ENCODE assay signal across 18 cellular contexts in the genomic region with DNA sequence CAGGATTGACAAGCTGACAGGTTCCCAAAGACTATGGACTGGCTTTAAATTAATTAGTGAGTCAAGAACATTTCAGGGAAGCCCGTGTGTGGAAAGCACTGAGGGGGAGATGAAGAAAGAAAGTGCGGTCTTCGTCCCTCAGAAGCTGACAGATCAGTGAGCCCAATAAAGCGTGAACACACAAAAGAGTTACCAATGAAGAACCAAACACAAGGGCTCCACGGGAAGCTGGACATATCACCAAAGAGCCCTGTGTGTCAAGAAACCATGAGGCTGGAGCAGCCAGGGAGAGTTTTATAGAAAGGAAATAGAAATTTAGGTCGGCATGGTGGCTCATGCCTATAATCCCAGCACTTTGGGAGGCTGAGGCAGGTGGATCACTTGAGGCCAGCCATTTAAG.
DNase-seq lines count a peak whose midpoint lies in the region; ATAC-seq and TF ChIP-seq lines count a peak whose summit lies in the region.
"Had no signal": no experiment of that assay in that cellular context is flagged by ENCODE, and none has a peak within 500 bp of the region (broad histone marks: within the 10 kb centered on the region; RNA-seq: fewer than 3 reads in every experiment).

No MANE protein-coding gene starts in this region.

- H3K36me3 ChIP-seq in heart left ventricle (no peaks in the 10 kb centered on the region), esophagus muscularis mucosa (no peaks in the 10 kb centered on the region)
- H3K36me3 ChIP-seq: BLaER1 treated with 17β-estradiol and CSF1 and Interleukin-3, amounts not matched to agents 10 nM and 100 nM had no signal

- peaks cover 0 to 7% (median 1%) of the 10 kb centered on the region in 12 donors for H3K9me3 ChIP-seq in heart left ventricle
- peaks cover 0 to 3% (median 1%) of the 10 kb centered on the region in 4 donors for H3K9me3 ChIP-seq in esophagus muscularis mucosa

- ATAC-seq in heart left ventricle, result no peak
- ATAC-seq: A549; CD8-positive, alpha-beta T cell; GM12878 had no signal

- intact Hi-C loops in cardiac septum (cut with DNase I) (no loop called here), heart left ventricle (cut with DNase I) (no loop called here), esophagus muscularis mucosa (cut with DNase I) (no loop called here)

- TF ChIP-seq POLR2A in heart left ventricle (IDR thresholded peaks at IDR 0.05) (no peak), esophagus muscularis mucosa (IDR thresholded peaks at IDR 0.05; ENCODE audit: low read depth) (no peak)

- no peak overlapping the region for H3K27ac Mint-ChIP-seq in osteocyte (ENCODE audit: unreplicated experiment)
- H3K27ac Mint-ChIP-seq: B cell; CD4-positive, alpha-beta T cell; CD8-positive, alpha-beta T cell had no signal

- no peak overlapping the region for H3K4me3 Mint-ChIP-seq in osteocyte (ENCODE audit: unreplicated experiment)
- H3K4me3 Mint-ChIP-seq: B cell; CD4-positive, alpha-beta T cell; CD8-positive, alpha-beta T cell had no signal

- WGBS in heart left ventricle, 4 donors, result 91 to 97% (median 95%) methylated on average over 6 of the region's 6 CpGs
- WGBS in esophagus muscularis mucosa, result 95% methylated on average over 6 of the region's 6 CpGs

- TF ChIP-seq CTCF in heart left ventricle (IDR thresholded peaks at IDR 0.05) (no peak), esophagus muscularis mucosa (IDR thresholded peaks at IDR 0.05) (no peak), osteocyte (IDR thresholded peaks at IDR 0.05) (no peak)

- H3K27me3 Mint-ChIP-seq in osteocyte (ENCODE audit: unreplicated experiment), result no peaks in the 10 kb centered on the region
- H3K27me3 Mint-ChIP-seq: B cell had no signal

- H3K4me1 ChIP-seq in heart left ventricle (no peaks in the 10 kb centered on the region), esophagus muscularis mucosa (no peaks in the 10 kb centered on the region)
- H3K4me1 ChIP-seq: A549; BLaER1 treated with 17β-estradiol and CSF1 and Interleukin-3, amounts not matched to agents 10 nM and 100 nM; Caco-2 had no signal

- no peaks in the 10 kb centered on the region for H3K27me3 ChIP-seq in heart left ventricle
- no peaks in the 10 kb centered on the region for H3K27me3 ChIP-seq in esophagus muscularis mucosa
- H3K27me3 ChIP-seq: BLaER1 treated with 17β-estradiol and CSF1 and Interleukin-3, amounts not matched to agents 10 nM and 100 nM had no signal

- peaks cover 3% of the 10 kb centered on the region for H3K36me3 Mint-ChIP-seq in osteocyte (ENCODE audit: unreplicated experiment)
- H3K36me3 Mint-ChIP-seq: CD8-positive, alpha-beta T cell had no signal

- H3K4me1 Mint-ChIP-seq in osteocyte (ENCODE audit: unreplicated experiment), result peaks cover 10% of the 10 kb centered on the region
- H3K4me1 Mint-ChIP-seq: B cell had no signal

- no peak for TF ChIP-seq EP300 in esophagus muscularis mucosa (IDR thresholded peaks at IDR 0.05)

- H3K9me3 Mint-ChIP-seq in osteocyte (ENCODE audit: unreplicated experiment), result no peaks in the 10 kb centered on the region
- H3K9me3 Mint-ChIP-seq: CD8-positive, alpha-beta T cell had no signal

- no peak overlapping the region for H3K4me3 ChIP-seq in heart left ventricle
- no peak overlapping the region for H3K4me3 ChIP-seq in esophagus muscularis mucosa
- H3K4me3 ChIP-seq: A549; BLaER1 treated with 17β-estradiol and CSF1 and Interleukin-3, amounts not matched to agents 10 nM and 100 nM; GM12878 had no signal

- H3K27ac ChIP-seq in heart left ventricle (no peak overlapping the region), esophagus muscularis mucosa (replicated peaks in 1 of 4) (no peak overlapping the region)
- H3K27ac ChIP-seq: 22Rv1; A549; BLaER1 treated with 17β-estradiol and CSF1 and Interleukin-3, amounts not matched to agents 10 nM and 100 nM; C4-2B had no signal

- DNase-seq in cardiac septum (ENCODE audit: low spot score) (peak; percentile 58), heart left ventricle (no peak), esophagus muscularis mucosa (ENCODE audit: extremely low spot score) (peak; percentile 53), osteocyte (ENCODE audit: extremely low spot score, unreplicated experiment) (peak; percentile 25), GDM1 (lab: John Stamatoyannopoulos, UW) (no peak)
- DNase-seq in activated CD8-positive, alpha-beta memory T cell treated with anti-CD3 and anti-CD28 coated beads, Interleukin-2, amount 50 U/mL, for 48 hours, result no peak
- DNase-seq: AML-193; Caco-2; Calu3; CD4-positive, alpha-beta T cell; CD8-positive, alpha-beta T cell; DMS79 treated with DMSO at 0.1 percent for 48 hours had no signal

Comparison
In these comparisons a context has a peak if more than half of its experiments do, and no peak if none do; other contexts are left out.
1. DNase-seq: peak in cardiac septum (single experiment), esophagus muscularis mucosa (single experiment) and osteocyte (single experiment); none in heart left ventricle (0 of 5), GDM1 (single experiment) and activated CD8-positive, alpha-beta memory T cell treated with anti-CD3 and anti-CD28 coated beads, Interleukin-2, amount 50 U/mL, for 48 hours (single experiment).